2 cellular contexts compared by ENCODE assay signal in genomic region chr10:4699950-4700730, GRCh38.
TF ChIP-seq lines count a peak whose summit lies in the region.

No MANE protein-coding gene starts in this region.

TF ChIP-seq in HCT116, 20 proteins besides CTCF, POLR2A, EP300 and RAD21 (continued from another document):
- TF ChIP-seq MAX (IDR thresholded peaks at IDR 0.05), result no peak
- TF ChIP-seq ZNF274 (IDR thresholded peaks at IDR 0.05; ENCODE audit: low read depth, low read length), result no peak
- TF ChIP-seq JUND (IDR thresholded peaks at IDR 0.05), result no peak
- TF ChIP-seq REST (IDR thresholded peaks at IDR 0.05; ENCODE audit: low read depth), result no peak
- TF ChIP-seq EGR1 (IDR thresholded peaks at IDR 0.05; ENCODE audit: low read depth), result no peak
- no peak for TF ChIP-seq ATF3 (IDR thresholded peaks at IDR 0.05)
- TF ChIP-seq CEBPB (IDR thresholded peaks at IDR 0.05; ENCODE audit: low read depth), result no peak
- TF ChIP-seq SP1 (IDR thresholded peaks at IDR 0.05; ENCODE audit: low read depth), result no peak
- TF ChIP-seq POLR2AphosphoS5 (IDR thresholded peaks at IDR 0.05; ENCODE audit: low read depth, low read length), result no peak
- no peak for TF ChIP-seq ZBTB33 (IDR thresholded peaks at IDR 0.05; ENCODE audit: extremely low read depth, insufficient replicate concordance, low read length)
- no peak for TF ChIP-seq EZH2 (IDR thresholded peaks at IDR 0.05)
- no peak for TF ChIP-seq ZFX (IDR thresholded peaks at IDR 0.05)
- no peak for TF ChIP-seq TCF7L2 (IDR thresholded peaks at IDR 0.05; ENCODE audit: borderline replicate concordance, extremely low read depth, insufficient read depth, insufficient read length)
- TF ChIP-seq YY1 (IDR thresholded peaks at IDR 0.05; ENCODE audit: extremely low read depth, insufficient replicate concordance, low read depth, low read length), result no peak
- no peak for TF ChIP-seq SIN3A (IDR thresholded peaks at IDR 0.05; ENCODE audit: low read depth)
- no peak for TF ChIP-seq EZH2phosphoT487 (IDR thresholded peaks at IDR 0.05; ENCODE audit: borderline replicate concordance)
TF ChIP-seq in HCT116: peak in this region for 0.

TF ChIP-seq in SK-N-SH, 30 proteins besides CTCF, POLR2A, EP300 and RAD21 (continued from another document):
- no peak for TF ChIP-seq USF2 (IDR thresholded peaks at IDR 0.05; ENCODE audit: borderline replicate concordance, low read depth, low read length)
